ENCODE assay signal across 1 cellular context in genomic region chr17:43595466-43595865, GRCh38.
TF ChIP-seq lines count a peak whose summit lies in the region.

No MANE protein-coding gene starts in this region.

TF ChIP-seq in SK-N-SH treated with all-trans-retinoic acid at 6 μM for 48 hours, 23 proteins besides CTCF, POLR2A, EP300 and RAD21 (continued from another document):
- TF ChIP-seq ZNF8 (CRISPR knock-in tag; IDR thresholded peaks at IDR 0.05) = no peak
- TF ChIP-seq RARB (CRISPR knock-in tag; IDR thresholded peaks at IDR 0.05) = no peak
- no peak for TF ChIP-seq TCF4 (CRISPR knock-in tag; IDR thresholded peaks at IDR 0.05; ENCODE audit: borderline replicate concordance)
- TF ChIP-seq POU6F1 (CRISPR knock-in tag; IDR thresholded peaks at IDR 0.05; ENCODE audit: borderline replicate concordance, low read depth) = no peak
- no peak for TF ChIP-seq GLIS3 (CRISPR knock-in tag; IDR thresholded peaks at IDR 0.05)
